In genomic region chr14:65878586-65878985, GRCh38 we compare ENCODE assay signal across 27 cellular contexts.
"Had no signal": no experiment of that assay in that cellular context is flagged by ENCODE, and none has a peak within 500 bp of the region (broad histone marks: within the 10 kb centered on the region; RNA-seq: fewer than 3 reads in every experiment).

No MANE protein-coding gene starts in this region.

- H3K27me3 Mint-ChIP-seq: activated CD4-positive, alpha-beta T cell treated with anti-CD3 and anti-CD28 coated beads, Interleukin-2, amount 10 ng/mL, durations not matched to agents 7 days and 5 days; activated T-helper 17 cell treated with anti-CD3 and anti-CD28 coated beads, Interleukin-2, amount 50 U/mL, for 72 hours; T-helper 17 cell had no signal

- ATAC-seq: body of pancreas, T-helper 17 cell, WTC11 had no signal

- H3K4me3 Mint-ChIP-seq: activated CD4-positive, alpha-beta T cell treated with anti-CD3 and anti-CD28 coated beads, Interleukin-2, amount 10 ng/mL, durations not matched to agents 7 days and 5 days; activated naive CD4-positive, alpha-beta T cell treated with anti-CD3 and anti-CD28 coated beads for 36 hours; T-helper 17 cell; WTC11 had no signal

- H3K9ac ChIP-seq: SK-N-SH had no signal

- H3K36me3 Mint-ChIP-seq: WTC11 had no signal

- H3K4me1 ChIP-seq: ascending aorta, body of pancreas, Peyer's patch, SJCRH30 had no signal

- H3K27ac Mint-ChIP-seq: T-helper 17 cell, WTC11 had no signal

- H3K4me2 ChIP-seq: SK-N-SH had no signal

- H3K9me3 Mint-ChIP-seq: activated T-helper 17 cell treated with anti-CD3 and anti-CD28 coated beads, Interleukin-2, amount 50 U/mL, for 72 hours had no signal

- H3K27ac ChIP-seq: ascending aorta, body of pancreas, coronary artery, Peyer's patch, RWPE1, SJCRH30 had no signal

- H3K4me1 Mint-ChIP-seq: WTC11 had no signal

- H3K4me3 ChIP-seq: ascending aorta, body of pancreas, coronary artery, Peyer's patch, SJCRH30 had no signal

- H3K36me3 ChIP-seq: ascending aorta, Peyer's patch, SJCRH30 had no signal

- DNase-seq: activated CD4-positive, alpha-beta T cell treated with anti-CD3 and anti-CD28 coated beads, Interleukin-2, amount 10 ng/mL, durations not matched to agents 7 days and 5 days; activated CD4-positive, CD25-positive, alpha-beta regulatory T cell treated with anti-CD3 and anti-CD28 coated beads, Interleukin-2, amount 50 U/mL, for 72 hours; activated gamma-delta T cell; activated T-cell treated with anti-CD3 and anti-CD28 coated beads for 4 hours; activated T-cell treated with anti-CD3 and anti-CD28 coated beads, Interleukin-2, amount 50 U/mL, for 48 hours; amniotic stem cell; body of pancreas; central memory CD4-positive, alpha-beta T cell; Kasumi-1; NCI-H1105 treated with DMSO at 0.1 percent for 48 hours; NCI-H1436 treated with DMSO at 0.1 percent for 48 hours; NCI-H187; NCI-H2081; NCI-H510A treated with DMSO at 0.1 percent for 48 hours; NCI-H69; Peyer's patch; Right ventricle myocardium superior; SJCRH30; SK-N-SH; T-helper 17 cell; T-helper 9 cell had no signal

- H3K27me3 ChIP-seq: ascending aorta, body of pancreas, Peyer's patch, SJCRH30 had no signal

- H3K9me3 ChIP-seq: ascending aorta, body of pancreas, Peyer's patch, SJCRH30, SK-N-SH had no signal
